Comparison of ENCODE assay signal across 8 cellular contexts in the genomic region with DNA sequence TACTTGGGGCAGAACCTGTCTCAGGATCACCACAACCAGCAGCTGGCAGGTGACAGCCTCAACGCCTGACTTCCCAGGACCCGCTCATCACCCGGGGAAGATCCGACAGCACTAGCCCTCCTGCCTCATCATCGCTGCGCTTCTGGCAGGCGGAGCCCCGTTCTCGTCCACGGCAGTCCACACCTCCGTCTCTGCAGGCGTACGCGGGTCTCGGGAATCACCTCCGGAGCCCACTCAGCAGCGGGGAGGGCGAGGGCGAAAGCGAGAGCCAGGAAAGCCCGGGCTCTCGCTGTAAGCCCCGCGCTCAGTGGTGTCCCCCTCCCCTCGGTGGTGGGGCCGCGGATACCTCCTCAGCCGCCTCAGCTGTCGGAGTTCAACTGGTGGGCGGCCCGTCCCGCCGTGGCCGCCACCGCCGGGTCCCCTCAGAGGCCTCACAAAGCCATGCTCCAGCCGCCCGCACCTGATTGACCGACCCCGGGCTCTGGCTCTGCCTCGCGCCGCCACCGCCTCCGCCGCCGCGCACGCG. TPM values are rescaled to one million over a fixed set of nuclear protein-coding genes. Genes with fewer than 3 reads are reported as not detected.
DNase-seq lines count a peak whose midpoint lies in the region; ATAC-seq, FAIRE-seq and TF ChIP-seq lines count a peak whose summit lies in the region.

No MANE protein-coding gene starts in this region.

- peak; percentile 81 for FAIRE-seq in A549 (lab: Jason Lieb, UNC)

- peak; percentile 23 to 28 for DNase-seq in A549 (ENCODE audit: low read depth in 1 of 2, low spot score in 1 of 2)
- DNase-seq in T-helper 2 cell, result peak in 3 of 5 experiments; percentile 0 to 45 (median 11)
- no peak for DNase-seq in coronary artery (ENCODE audit: low spot score)
- DNase-seq in upper lobe of left lung, result no peak
- no peak for DNase-seq in NCI-H2081 treated with DMSO at 0.1 percent for 48 hours (lab: John Stamatoyannopoulos, UW)

- TF ChIP-seq RAD21 in A549 (conservative IDR thresholded peaks at IDR 0.05 in 1 of 2, IDR thresholded peaks at IDR 0.05 in 1 of 2), result no peak

- peak overlapping the region; percentile 82 to 96 for H3K27ac ChIP-seq in A549
- H3K27ac ChIP-seq in coronary artery, result peak overlapping the region; percentile 54 to 55
- no peak overlapping the region for H3K27ac ChIP-seq in muscle layer of duodenum (ENCODE audit: low read length)
- peak overlapping the region in 1 of 4 donors; percentile 70 for H3K27ac ChIP-seq in upper lobe of left lung

- TF ChIP-seq EP300 in A549 (IDR thresholded peaks at IDR 0.05) (no peak), upper lobe of left lung (IDR thresholded peaks at IDR 0.05) (no peak)

- 3% methylated on average over 10 of the region's 50 CpGs for WGBS in A549 (ENCODE audit: missing lambda C conversion rate)
- WGBS in upper lobe of left lung, 2 donors, result 0 to 41% methylated on average over 5 to 21 of the region's 50 CpGs

- H3K4me3 ChIP-seq in A549 (peak overlapping the region; percentile 89), coronary artery (peak overlapping the region; percentile 74), muscle layer of duodenum (ENCODE audit: low read depth in 1 of 2, low read length in 2 of 2) (peak overlapping the region; percentile 16 to 77), upper lobe of left lung (peak overlapping the region in 3 of 4 donors; percentile 34 to 57 (median 52))

- H3K4me1 ChIP-seq in A549, result peaks cover 28% of the 10 kb centered on the region
- H3K4me1 ChIP-seq in muscle layer of duodenum (ENCODE audit: control insufficient read depth in 1 of 2, insufficient read depth in 2 of 2, low read length in 2 of 2), result peaks cover 0 to 9% of the 10 kb centered on the region in 2 donors
- H3K4me1 ChIP-seq in upper lobe of left lung, result peaks cover 0 to 14% (median 0%) of the 10 kb centered on the region in 4 donors

- no peaks in the 10 kb centered on the region for H3K27me3 ChIP-seq in muscle layer of duodenum (ENCODE audit: low read depth, low read length)
- H3K27me3 ChIP-seq in upper lobe of left lung, result peaks cover 0 to 24% (median 0%) of the 10 kb centered on the region in 4 donors

- TF ChIP-seq POLR2A in A549 (IDR thresholded peaks at IDR 0.05; ENCODE audit: low read length) (no peak), upper lobe of left lung (IDR thresholded peaks at IDR 0.05) (no peak)

- CTCF ChIA-PET in A549 (lab: Yijun Ruan, JAX), result no interaction called here

- H3K36me3 ChIP-seq in muscle layer of duodenum (ENCODE audit: control insufficient read depth in 1 of 2, insufficient read depth in 2 of 2, low read length in 2 of 2), result no peaks in the 10 kb centered on the region
- H3K36me3 ChIP-seq in upper lobe of left lung, result no peaks in the 10 kb centered on the region

- no peaks in the 10 kb centered on the region for H3K9me3 ChIP-seq in A549
- H3K9me3 ChIP-seq in muscle layer of duodenum (ENCODE audit: control insufficient read depth in 1 of 2, low read length in 2 of 2), result no peaks in the 10 kb centered on the region
- H3K9me3 ChIP-seq in upper lobe of left lung, result no peaks in the 10 kb centered on the region

- POLR2A ChIA-PET in A549 (lab: Yijun Ruan, JAX), result interaction anchor here (0.6 to 0.9 kb wide), 2 partner anchors 47 to 208 kb away, joined by 3 read pairs; no protein-coding TSS in a partner anchor

- no peak for TF ChIP-seq CTCF in A549 (IDR thresholded peaks at IDR 0.05)
- TF ChIP-seq CTCF in coronary artery (IDR thresholded peaks at IDR 0.05), result no peak
- TF ChIP-seq CTCF in upper lobe of left lung (IDR thresholded peaks at IDR 0.05), result no peak

- ATAC-seq in A549, result peak; percentile 67 to 69
- peak; percentile 34 for ATAC-seq in GM18868 (IDR thresholded peaks at IDR 0.05; ENCODE audit: unreplicated experiment)
- peak; percentile 21 for ATAC-seq in HG03108 (IDR thresholded peaks at IDR 0.05; ENCODE audit: unreplicated experiment)
- ATAC-seq in upper lobe of left lung (ENCODE audit: low FRiP score in 2 of 2), result peak in 1 of 2 donors; percentile 39

- H3K4me2 ChIP-seq in A549, result peak overlapping the region; percentile 80

TF ChIP-seq in A549, 52 proteins besides CTCF, POLR2A, EP300 and RAD21:
- no peak for TF ChIP-seq RARB (CRISPR knock-in tag; IDR thresholded peaks at IDR 0.05)
- TF ChIP-seq MYC (IDR thresholded peaks at IDR 0.05; ENCODE audit: borderline replicate concordance, low read length), result 0 out of 2 replicates have a peak, but pooled peaks have one; percentile 33
TF ChIP-seq in A549: peak in this region for 1.

RNA-seq across cellular contexts. Expression of a gene that starts 0.5 kb away (rescaled TPM):
- polyA plus RNA-seq in A549 (2011; rRNA removed) (11.4 and 12.7 TPM in 2 replicates), A549 (2017; fragmentation: RNase III; extraction: RNeasy Plus Mini Kit Qiagen cat#74134 plus additional on column Dnase treatment) (4.9 to 6.0 TPM (median 5.8 TPM) in 3 replicates)
- polyA plus RNA-seq in A549 (2012; cell fraction: cytosol; rRNA removed), result 2.9 and 3.7 TPM in 2 replicates
- polyA plus RNA-seq in A549 (2012; cell fraction: nucleus; rRNA removed), result 12.5 and 13.3 TPM in 2 replicates
- 24.3 and 25.7 TPM in 2 replicates for polyA minus RNA-seq in A549 (2011; rRNA and poly(A)+ RNA removed)
- total RNA-seq in upper lobe of left lung, result 10 to 100 TPM in 1 of 6 donors, 1 to 10 TPM in 5; 4.0 to 14.5 (median 7.0) TPM

Comparison
In these comparisons a context has a peak if more than half of its experiments do, and no peak if none do; other contexts are left out.
1. DNase-seq: peak in A549 (2 of 2) and T-helper 2 cell (3 of 5); none in coronary artery (single experiment), upper lobe of left lung (0 of 2) and NCI-H2081 treated with DMSO at 0.1 percent for 48 hours (single experiment).
2. Peak in every context shown above with its lines, with median percentiles within 50 percentile points of each other: H3K4me3 ChIP-seq.